In the genomic region with DNA sequence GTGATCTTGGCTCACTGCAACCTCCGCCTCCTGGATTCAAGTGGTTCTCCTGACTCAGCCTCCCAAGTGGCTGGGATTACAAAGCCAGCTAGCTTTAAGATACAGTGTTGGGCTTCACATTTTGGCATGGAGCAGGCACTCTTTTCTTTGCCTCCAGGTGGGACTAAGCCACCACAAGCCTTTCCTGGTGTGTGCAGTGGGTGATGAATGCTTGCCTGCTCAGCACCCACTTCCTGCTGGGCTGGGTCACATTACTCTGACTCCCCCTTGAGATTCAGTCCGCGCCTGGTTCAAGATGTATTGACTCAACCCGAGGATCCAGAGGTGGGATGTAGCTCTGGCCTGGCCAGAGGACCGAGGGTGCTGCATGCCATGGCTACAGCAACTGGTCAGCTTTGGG, we compare ENCODE assay signal across 6 cellular contexts. TPM values are rescaled to one million over a fixed set of nuclear protein-coding genes. Genes with fewer than 3 reads are reported as not detected.
"Had no signal": no experiment of that assay in that cellular context is flagged by ENCODE, and none has a peak within 500 bp of the region (broad histone marks: within the 10 kb centered on the region; RNA-seq: fewer than 3 reads in every experiment).

No MANE protein-coding gene starts in this region.

RNA-seq across cellular contexts. Expression of gene FAM90A1, which starts 28.9 kb away (rescaled TPM):
- total RNA-seq: osteoblast, progenitor cell of endocrine pancreas, temporal lobe, thoracic aorta, vagina had no signal
- polyA plus RNA-seq: neural cell had no signal
